ENCODE assay signal across 8 cellular contexts in the genomic region with DNA sequence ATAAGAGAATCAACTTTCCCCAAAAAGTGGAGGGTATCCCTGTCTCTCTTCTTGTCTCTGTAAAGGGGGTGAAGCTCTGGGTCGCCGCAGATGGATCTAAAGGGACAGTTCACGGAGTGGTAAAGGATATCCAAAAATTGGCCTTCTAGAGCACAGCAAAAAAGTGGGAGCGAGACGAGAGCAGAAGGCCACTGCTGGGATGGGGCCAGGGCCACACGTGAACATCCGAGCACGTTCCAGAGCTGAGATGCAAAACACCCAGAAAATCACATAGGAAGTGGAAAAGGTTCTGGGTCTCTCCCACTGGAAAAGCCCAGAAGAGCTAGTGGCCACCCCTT. TPM values are rescaled to one million over a fixed set of nuclear protein-coding genes. Genes with fewer than 3 reads are reported as not detected.
DNase-seq lines count a peak whose midpoint lies in the region; ATAC-seq and TF ChIP-seq lines count a peak whose summit lies in the region.

No MANE protein-coding gene starts in this region.

- no peak overlapping the region for H3K27ac Mint-ChIP-seq in activated naive CD4-positive, alpha-beta T cell treated with anti-CD3 and anti-CD28 coated beads for 36 hours

- H3K4me1 Mint-ChIP-seq in activated naive CD4-positive, alpha-beta T cell treated with anti-CD3 and anti-CD28 coated beads for 36 hours (ENCODE audit: low read depth) = peaks cover 45% of the 10 kb centered on the region

- dilution Hi-C loops in mammary epithelial cell (cut with HindIII; ENCODE audit: low sequenced_read_pairs) = no loop called here

- TF ChIP-seq CTCF in mammary epithelial cell (conservative IDR thresholded peaks at IDR 0.05 in 1 of 2, IDR thresholded peaks at IDR 0.05 in 1 of 2; ENCODE audit: extremely low read depth in 1 of 2, insufficient read depth in 1 of 2, low read depth in 1 of 2, low read length in 2 of 2) (no peak), upper lobe of left lung (IDR thresholded peaks at IDR 0.05) (no peak)

- CTCF ChIA-PET in activated naive CD4-positive, alpha-beta T cell treated with anti-CD3 and anti-CD28 coated beads for 36 hours (lab: Charles Lee) = interaction anchor here (0.7 to 2.8 kb wide), 17 partner anchors 10 to 214 kb away, joined by 3 to 10 read pairs (median 4); a partner anchor contains a TSS
- CTCF ChIA-PET in mammary epithelial cell (lab: Charles Lee; ENCODE audit: low non-redundant PET) = interaction anchor here (0.6 kb wide), 1 partner anchor 217 kb away, joined by 3 read pairs; no protein-coding TSS in a partner anchor

- peaks cover 1% of the 10 kb centered on the region for H3K36me3 Mint-ChIP-seq in activated naive CD4-positive, alpha-beta T cell treated with anti-CD3 and anti-CD28 coated beads for 36 hours (ENCODE audit: low read depth)

- peak overlapping the region; percentile 89 for H2AFZ ChIP-seq in mammary epithelial cell (ENCODE audit: low read depth, low read length)

- peak overlapping the region; percentile 78 for H3K4me3 Mint-ChIP-seq in activated naive CD4-positive, alpha-beta T cell treated with anti-CD3 and anti-CD28 coated beads for 36 hours

- H3K9me3 ChIP-seq in mammary epithelial cell (replicated peaks; ENCODE audit: insufficient read depth, low read length) (no peaks in the 10 kb centered on the region), mesodermal cell (ENCODE audit: control insufficient read depth, low read length) (no peaks in the 10 kb centered on the region), upper lobe of left lung (no peaks in the 10 kb centered on the region)

- no TSS peak for BruUV-seq in mammary epithelial cell (replicated peaks; lab: Mats Ljungman, UMichigan)

- no peaks in the 10 kb centered on the region for H3K27me3 Mint-ChIP-seq in activated naive CD4-positive, alpha-beta T cell treated with anti-CD3 and anti-CD28 coated beads for 36 hours (ENCODE audit: low read depth)

- in situ Hi-C loops in mammary epithelial cell (cut with MboI; ENCODE audit: low sequenced_read_pairs in 2 of 2) = loop anchor here in 1 of 2 donors (5.0 kb wide), 1 partner anchor 154 kb away; a partner anchor contains a TSS

- TF ChIP-seq POLR2A in upper lobe of left lung (IDR thresholded peaks at IDR 0.05) = no peak

- H3K4me3 ChIP-seq in mammary epithelial cell (replicated peaks in 1 of 3; ENCODE audit: insufficient read depth in 1 of 3, low read depth in 2 of 3, low read length in 3 of 3) = peak overlapping the region; percentile 67 to 85 (median 83)
- H3K4me3 ChIP-seq in mesodermal cell (ENCODE audit: extremely low read depth, insufficient read depth, low read length, poor library complexity, severe bottlenecking) = peak overlapping the region; percentile 62
- peak overlapping the region; percentile 51 to 93 (median 80) for H3K4me3 ChIP-seq in upper lobe of left lung

- H3K9ac ChIP-seq in mammary epithelial cell (ENCODE audit: insufficient read depth, low read length) = peak overlapping the region; percentile 49

- H3K79me2 ChIP-seq in mammary epithelial cell (ENCODE audit: insufficient read depth, low read length) = peaks cover 56% of the 10 kb centered on the region

- no peak for TF ChIP-seq EP300 in upper lobe of left lung (IDR thresholded peaks at IDR 0.05)

- no peaks in the 10 kb centered on the region for H3K27me3 ChIP-seq in mammary epithelial cell (ENCODE audit: insufficient read depth, low read length)
- H3K27me3 ChIP-seq in upper lobe of left lung = no peaks in the 10 kb centered on the region

- WGBS in mammary epithelial cell (ENCODE audit: low coverage, missing lambda C conversion rate) = 47% methylated on average over 8 of the region's 8 CpGs
- 58 to 60% methylated on average over 8 of the region's 8 CpGs for WGBS in mesodermal cell (ENCODE audit: insufficient coverage in 2 of 2), 2 experiments
- 50 to 59% methylated on average over 8 of the region's 8 CpGs for WGBS in upper lobe of left lung, 2 donors

- no peaks in the 10 kb centered on the region for H3K36me3 ChIP-seq in mammary epithelial cell (ENCODE audit: insufficient read depth, low read length)
- H3K36me3 ChIP-seq in mesodermal cell (ENCODE audit: control insufficient read depth, insufficient read depth, low read length) = no peaks in the 10 kb centered on the region
- H3K36me3 ChIP-seq in upper lobe of left lung = no peaks in the 10 kb centered on the region

- no peaks in the 10 kb centered on the region for H3K9me3 Mint-ChIP-seq in activated naive CD4-positive, alpha-beta T cell treated with anti-CD3 and anti-CD28 coated beads for 36 hours

- H3K4me1 ChIP-seq in mammary epithelial cell (ENCODE audit: insufficient read depth, low read length) = peaks cover 22% of the 10 kb centered on the region
- H3K4me1 ChIP-seq in mesodermal cell (ENCODE audit: control insufficient read depth, insufficient read depth, low read length, poor library complexity, severe bottlenecking) = peaks cover 39% of the 10 kb centered on the region
- H3K4me1 ChIP-seq in upper lobe of left lung = peaks cover 46 to 51% (median 49%) of the 10 kb centered on the region in 4 donors

- H3K27ac ChIP-seq in mammary epithelial cell (ENCODE audit: insufficient read depth, low read depth, low read length) (peak overlapping the region; percentile 35), mesodermal cell (ENCODE audit: low read depth, low read length, severe bottlenecking) (no peak overlapping the region), upper lobe of left lung (peak overlapping the region; percentile 94 to 99 (median 98))

- intact Hi-C loops in activated naive CD4-positive, alpha-beta T cell treated with anti-CD3 and anti-CD28 coated beads for 36 hours (cut with micrococcal nuclease) = loop anchor here (1.0 to 10.0 kb wide), 5 partner anchors 21 to 729 kb away; a partner anchor contains a TSS
- intact Hi-C loops in mammary epithelial cell (cut with micrococcal nuclease) = loop anchor here (1.0 to 2.0 kb wide), 3 partner anchors 19 to 155 kb away; a partner anchor contains a TSS

- ATAC-seq in upper lobe of left lung (ENCODE audit: low FRiP score in 2 of 2) = no peak
- no peak for ATAC-seq in HG02981 (IDR thresholded peaks at IDR 0.05; ENCODE audit: unreplicated experiment)
- ATAC-seq in HG03039 (IDR thresholded peaks at IDR 0.05; ENCODE audit: unreplicated experiment) = no peak

- peak overlapping the region; percentile 93 for H3K4me2 ChIP-seq in mammary epithelial cell (ENCODE audit: insufficient read depth, low read depth, low read length)

- no peaks in the 10 kb centered on the region for H4K20me1 ChIP-seq in mammary epithelial cell (ENCODE audit: insufficient read depth, low read length)

- no peak for DNase-seq in activated naive CD4-positive, alpha-beta T cell treated with anti-CD3 and anti-CD28 coated beads for 36 hours
- DNase-seq in activated naive CD4-positive, alpha-beta T cell treated with Interleukin-2 at 50 U/mL for 16 hours = no peak
- DNase-seq in mammary epithelial cell (no peak), upper lobe of left lung (no peak), NCI-H1436 treated with DMSO at 0.1 percent for 48 hours (lab: John Stamatoyannopoulos, UW) (no peak)

RNA-seq across cellular contexts. Expression of a gene that starts 0.8 kb away (rescaled TPM):
- 1 to 10 TPM; 2.5 to 2.9 TPM for total RNA-seq in activated naive CD4-positive, alpha-beta T cell treated with anti-CD3 and anti-CD28 coated beads for 36 hours
- total RNA-seq in mammary epithelial cell = 10 to 100 TPM; 12.5 to 16.9 TPM
- polyA plus RNA-seq in mammary epithelial cell = 13.8 TPM
- polyA minus RNA-seq in mammary epithelial cell = 39.2 TPM
- polyA plus RNA-seq in mesodermal cell (2013, experiment 1 of 2) = 19.4 TPM
- 16.0 TPM for polyA plus RNA-seq in mesodermal cell (2013, experiment 2 of 2)
- 10 to 100 TPM in 5 of 6 donors, 1 to 10 TPM in 1; 9.4 to 26.8 (median 14.3) TPM for total RNA-seq in upper lobe of left lung
